20 cellular contexts compared by ENCODE assay signal in the genomic region with DNA sequence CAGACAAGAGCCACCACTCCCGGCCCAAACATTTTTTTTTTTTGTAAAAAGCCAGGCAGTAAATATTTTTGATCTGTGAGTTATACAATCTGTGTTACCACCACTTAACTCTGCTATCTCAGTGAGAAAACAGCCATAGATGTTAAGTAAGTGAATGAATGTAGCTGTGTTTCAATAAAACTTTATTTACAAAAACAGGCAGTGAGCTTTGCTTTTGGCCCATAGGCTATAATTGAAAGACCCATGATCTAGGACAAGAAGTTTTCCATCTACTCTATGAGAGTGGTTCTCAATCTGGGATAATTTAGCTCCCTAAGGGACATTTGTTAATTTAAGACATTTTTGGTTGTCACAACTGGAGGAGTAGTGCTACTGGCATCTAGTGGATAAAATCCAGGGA.
DNase-seq lines count a peak whose midpoint lies in the region; ATAC-seq, FAIRE-seq and TF ChIP-seq lines count a peak whose summit lies in the region.
"Had no signal": no experiment of that assay in that cellular context is flagged by ENCODE, and none has a peak within 500 bp of the region (broad histone marks: within the 10 kb centered on the region; RNA-seq: fewer than 3 reads in every experiment).

No MANE protein-coding gene starts in this region.

- no peaks in the 10 kb centered on the region for H3K27me3 ChIP-seq in GM23338 (ENCODE audit: insufficient read depth)
- H3K27me3 ChIP-seq in K562 (ENCODE audit: control insufficient read depth in 2 of 2, insufficient read depth in 2 of 2, low read length in 2 of 2): no peaks in the 10 kb centered on the region; a peak in 3 of 5 replicates
- H3K27me3 ChIP-seq: BLaER1 treated with 17β-estradiol and CSF1 and Interleukin-3, amounts not matched to agents 10 nM and 100 nM had no signal

- H3K27ac Mint-ChIP-seq in GM23338: no peak overlapping the region

- H3K36me3 ChIP-seq in GM23338 (ENCODE audit: insufficient read depth) (no peaks in the 10 kb centered on the region), K562 (ENCODE audit: control insufficient read depth, insufficient read depth, low read length) (no peaks in the 10 kb centered on the region)
- H3K36me3 ChIP-seq: BLaER1 treated with 17β-estradiol and CSF1 and Interleukin-3, amounts not matched to agents 10 nM and 100 nM; HAP-1 had no signal

- peaks cover 2% of the 10 kb centered on the region for H3K27me3 Mint-ChIP-seq in GM23338 (ENCODE audit: insufficient read depth, low read depth, poor library complexity)

- H3K4me3 Mint-ChIP-seq in GM23338: no peak overlapping the region
- H3K4me3 Mint-ChIP-seq: CD8-positive, alpha-beta memory T cell had no signal

- TF ChIP-seq RAD21 in A549 (conservative IDR thresholded peaks at IDR 0.05 in 1 of 2, IDR thresholded peaks at IDR 0.05 in 1 of 2) (no peak), K562 (CRISPR knock-in tag; conservative IDR thresholded peaks at IDR 0.05 in 1 of 2, IDR thresholded peaks at IDR 0.05 in 1 of 2) (no peak)

- H3K9ac ChIP-seq in K562 (ENCODE audit: insufficient read depth in 1 of 2, low read depth in 2 of 2, low read length in 2 of 2): no peak overlapping the region
- H3K9ac ChIP-seq: BLaER1 treated with 17β-estradiol and CSF1 and Interleukin-3, amounts not matched to agents 10 nM and 100 nM; SK-N-SH had no signal

- no TSS peak for BruUV-seq in K562 (replicated peaks; lab: Mats Ljungman, UMichigan)

- POLR2A ChIA-PET in A549 (lab: Yijun Ruan, JAX): interaction anchor here (0.7 to 1.0 kb wide), 2 partner anchors 247 to 331 kb away, joined by 3 read pairs; a partner anchor contains a TSS
- POLR2A ChIA-PET in K562 (lab: Yijun Ruan, JAX): interaction anchor here (0.7 kb wide), 1 partner anchor 9 kb away, joined by 3 read pairs; no protein-coding TSS in a partner anchor

- TF ChIP-seq EP300 in A549 (IDR thresholded peaks at IDR 0.05): no peak
- TF ChIP-seq EP300 in K562 (IDR thresholded peaks at IDR 0.05; ENCODE audit: low read length): no peak

- no peaks in the 10 kb centered on the region; the same call in 2 of the 3 replicates for H3K4me1 Mint-ChIP-seq in GM23338
- H3K4me1 Mint-ChIP-seq: CD8-positive, alpha-beta memory T cell had no signal

- H3K79me2 ChIP-seq in GM23338 (replicated peaks; ENCODE audit: insufficient read depth) (no peaks in the 10 kb centered on the region), K562 (ENCODE audit: control insufficient read depth, insufficient read depth, low read length) (no peaks in the 10 kb centered on the region)

- H3F3A ChIP-seq in GM23338 (replicated peaks; ENCODE audit: low read depth): no peaks in the 10 kb centered on the region

- TF ChIP-seq CTCF in A549 (IDR thresholded peaks at IDR 0.05): 0 out of 3 replicates have a peak, but pooled peaks have one; percentile 12
- TF ChIP-seq CTCF in GM23338 (conservative IDR thresholded peaks at IDR 0.05; ENCODE audit: low read depth in 2 of 2): no peak
- no peak for TF ChIP-seq CTCF in K562 (IDR thresholded peaks at IDR 0.05 in 2 of 3, conservative IDR thresholded peaks at IDR 0.05 in 1 of 3; ENCODE audit: insufficient read depth in 2 of 3, low read depth in 1 of 3, low read length in 3 of 3)
- TF ChIP-seq CTCF in fibroblast of villous mesenchyme (IDR thresholded peaks at IDR 0.05; ENCODE audit: insufficient read depth, low read depth, low read length): peak; percentile 24

- no peak for TF ChIP-seq POLR2A in A549 (IDR thresholded peaks at IDR 0.05; ENCODE audit: low read length)
- no peak for TF ChIP-seq POLR2A in K562 (conservative IDR thresholded peaks at IDR 0.05)

- FAIRE-seq in A549 (lab: Jason Lieb, UNC) (no peak), K562 (lab: Jason Lieb, UNC) (no peak)

- DNase-seq in A549 (ENCODE audit: low read depth in 1 of 2, low spot score in 1 of 2): no peak
- no peak for DNase-seq in GM23338 (ENCODE audit: low spot score)
- no peak for DNase-seq in K562 (ENCODE audit: extremely low read depth in 1 of 4, low spot score in 3 of 4)
- peak; percentile 19 for DNase-seq in fibroblast of villous mesenchyme (ENCODE audit: low read depth)
- DNase-seq in stimulated activated CD4-positive, alpha-beta T cell treated with anti-CD3 and anti-CD28 coated beads, Interleukin-2, amount 100 ng/mL, for 24 hours: no peak
- DNase-seq: 8988T; CD8-positive, alpha-beta memory T cell; DMS79; NCI-H1092 treated with DMSO at 0.1 percent for 48 hours; NCI-H2227 treated with DMSO at 0.1 percent for 48 hours; NCI-H510A treated with DMSO at 0.1 percent for 48 hours; NCI-H774; OCI-M1; SHP77 treated with DMSO at 0.1 percent for 48 hours; SK-N-SH had no signal

- H3K9me1 ChIP-seq in K562 (ENCODE audit: control insufficient read depth, insufficient read depth, low read length): no peaks in the 10 kb centered on the region

- H2AFZ ChIP-seq in GM23338 (peak overlapping the region; percentile 63; the same call in 1 of the 2 replicates), K562 (ENCODE audit: low read depth, low read length) (no peak overlapping the region)

- H3K27ac ChIP-seq in A549 (no peak overlapping the region), GM23338 (ENCODE audit: low read depth) (no peak overlapping the region), K562 (ENCODE audit: extremely low read depth, low read depth, low read length) (no peak overlapping the region)
- H3K27ac ChIP-seq: BLaER1 treated with 17β-estradiol and CSF1 and Interleukin-3, amounts not matched to agents 10 nM and 100 nM had no signal

- H3K4me2 ChIP-seq in A549 (no peak overlapping the region), GM23338 (no peak overlapping the region), K562 (ENCODE audit: insufficient read depth, low read length) (no peak overlapping the region)
- H3K4me2 ChIP-seq: BLaER1 treated with 17β-estradiol and CSF1 and Interleukin-3, amounts not matched to agents 10 nM and 100 nM; SK-N-SH had no signal

- H3K9me3 Mint-ChIP-seq in GM23338: no peaks in the 10 kb centered on the region; the same call in 1 of the 3 replicates

- H4K20me1 ChIP-seq in GM23338 (replicated peaks; ENCODE audit: insufficient read depth) (no peaks in the 10 kb centered on the region), K562 (replicated peaks; ENCODE audit: control insufficient read depth, insufficient read depth, low read length) (no peaks in the 10 kb centered on the region)
- H4K20me1 ChIP-seq: BLaER1 treated with 17β-estradiol and CSF1 and Interleukin-3, amounts not matched to agents 10 nM and 100 nM had no signal

- intact Hi-C loops in K562 (cut with micrococcal nuclease): no loop called here

- H3K9me3 ChIP-seq in A549: no peaks in the 10 kb centered on the region
- H3K9me3 ChIP-seq in K562 (replicated peaks; ENCODE audit: control insufficient read depth, insufficient read depth, low read depth, low read length): no peaks in the 10 kb centered on the region
- H3K9me3 ChIP-seq: BLaER1 treated with 17β-estradiol and CSF1 and Interleukin-3, amounts not matched to agents 10 nM and 100 nM; HAP-1; SK-N-SH had no signal

- WGBS in A549 (ENCODE audit: missing lambda C conversion rate): 95% methylated on average over 1 of the region's 1 CpG
- WGBS in K562 (ENCODE audit: insufficient coverage, low coverage, missing lambda C conversion rate): no CpG with 5 or more reads among the region's 1 CpG

- no peak overlapping the region for H3K4me3 ChIP-seq in A549
- H3K4me3 ChIP-seq in GM23338: no peak overlapping the region
- no peak overlapping the region for H3K4me3 ChIP-seq in K562
- H3K4me3 ChIP-seq in fibroblast of villous mesenchyme (ENCODE audit: low read depth, low read length): no peak overlapping the region
- H3K4me3 ChIP-seq: BLaER1 treated with 17β-estradiol and CSF1 and Interleukin-3, amounts not matched to agents 10 nM and 100 nM; HAP-1 had no signal

- H3K4me1 ChIP-seq in A549: no peaks in the 10 kb centered on the region
- H3K4me1 ChIP-seq in GM23338 (ENCODE audit: insufficient read depth): no peaks in the 10 kb centered on the region
- no peaks in the 10 kb centered on the region for H3K4me1 ChIP-seq in K562 (replicated peaks in 1 of 2; ENCODE audit: control insufficient read depth in 2 of 2, insufficient read depth in 2 of 2, low read length in 2 of 2)
- H3K4me1 ChIP-seq: BLaER1 treated with 17β-estradiol and CSF1 and Interleukin-3, amounts not matched to agents 10 nM and 100 nM had no signal

- in situ Hi-C loops in K562 (cut with MboI): loop anchor here (10.0 kb wide), 1 partner anchor 338 kb away; no protein-coding TSS in a partner anchor

- no peak for ATAC-seq in A549
- no peak for ATAC-seq in GM23338
- ATAC-seq in K562: no peak
- no peak for ATAC-seq in GM21367 (IDR thresholded peaks at IDR 0.05; ENCODE audit: unreplicated experiment)
- no peak for ATAC-seq in GM21390 (IDR thresholded peaks at IDR 0.05; ENCODE audit: unreplicated experiment)
- ATAC-seq in GM19455 (IDR thresholded peaks at IDR 0.05; ENCODE audit: unreplicated experiment): no peak

- CTCF ChIA-PET in A549 (lab: Yijun Ruan, JAX) (interaction anchor here (0.6 to 4.6 kb wide), 6 partner anchors 11 to 366 kb away, joined by 3 to 16 read pairs (median 4); no protein-coding TSS in a partner anchor), K562 (lab: Yijun Ruan, JAX; ENCODE audit: low intra/inter-chr PET ratio) (no interaction called here)

- no peaks in the 10 kb centered on the region for H3K36me3 Mint-ChIP-seq in GM23338 (ENCODE audit: low read depth)

- peaks cover 11% of the 10 kb centered on the region for H3K9me2 ChIP-seq in GM23338 (ENCODE audit: insufficient read depth)
- H3K9me2 ChIP-seq: SK-N-SH had no signal

TF ChIP-seq in A549, 52 proteins besides CTCF, POLR2A, EP300 and RAD21:
- TF ChIP-seq MAFK (IDR thresholded peaks at IDR 0.05; ENCODE audit: partially characterized antibody) (no peak), NR3C1 (IDR thresholded peaks at IDR 0.05) (no peak), CHD2 (IDR thresholded peaks at IDR 0.05; ENCODE audit: low read length, partially characterized antibody) (no peak)

Comparison
In these comparisons a context has a peak if more than half of its experiments do, and no peak if none do; other contexts are left out.
1. CTCF ChIP-seq: peak in A549 (single experiment) and fibroblast of villous mesenchyme (single experiment); none in GM23338 (0 of 2) and K562 (0 of 3).